8 cellular contexts compared by ENCODE assay signal in the genomic region with DNA sequence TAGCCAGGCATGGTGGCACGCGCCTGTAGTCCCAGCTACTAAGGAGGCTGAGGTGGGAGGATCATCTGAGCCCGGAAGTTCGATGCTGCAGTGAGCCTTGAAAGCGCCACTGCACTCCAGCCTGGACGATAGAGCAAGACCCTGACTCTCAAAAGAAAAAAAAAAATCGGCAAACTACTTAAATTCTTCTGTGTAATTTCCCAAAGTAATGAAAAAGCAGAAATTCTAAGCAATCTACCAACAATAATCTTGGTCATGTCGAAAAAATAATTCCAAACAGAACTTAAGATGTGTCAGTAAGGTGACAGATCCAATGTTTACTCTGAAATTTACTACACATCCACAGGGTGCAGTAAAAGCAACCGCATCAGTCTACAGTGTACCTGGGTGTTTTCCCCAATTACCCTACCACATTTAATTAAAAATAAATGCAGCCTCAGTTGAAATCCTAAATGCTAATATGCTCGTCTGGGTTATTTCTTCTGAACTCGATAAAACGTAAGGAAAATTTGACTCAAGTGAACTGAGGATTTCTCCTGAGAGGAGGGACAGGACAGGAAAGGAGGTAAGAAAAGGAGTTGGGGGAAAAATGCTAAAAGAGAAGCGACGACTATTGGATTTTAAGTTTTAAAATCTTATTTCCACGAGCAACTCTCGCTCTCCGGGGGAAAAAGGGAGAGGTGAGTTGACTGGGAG. TPM values are rescaled to one million over a fixed set of nuclear protein-coding genes. Genes with fewer than 3 reads are reported as not detected.
DNase-seq lines count a peak whose midpoint lies in the region; ATAC-seq and TF ChIP-seq lines count a peak whose summit lies in the region.

No MANE protein-coding gene starts in this region.

- no peak for ATAC-seq in activated B cell treated with CpG ODN at 0.5 μM for 24 hours (ENCODE audit: low read depth)
- no peak for ATAC-seq in foreskin keratinocyte

- H3K27ac Mint-ChIP-seq in activated B cell treated with CpG ODN at 0.5 μM for 24 hours, result peak overlapping the region; percentile 93

- peak overlapping the region; percentile 97 for H3K4me3 Mint-ChIP-seq in activated B cell treated with CpG ODN at 0.5 μM for 24 hours

- peaks cover 26% of the 10 kb centered on the region for H3K36me3 Mint-ChIP-seq in activated B cell treated with CpG ODN at 0.5 μM for 24 hours (ENCODE audit: low read depth)

- DNase-seq in NCI-H146 (lab: John Stamatoyannopoulos, UW) (peak; percentile 16), NCI-H146 treated with DMSO at 0.1 percent for 48 hours (lab: John Stamatoyannopoulos, UW; ENCODE audit: unreplicated experiment) (no peak), HL-60 (ENCODE audit: low read depth in 1 of 2, low spot score in 1 of 2) (peak in 1 of 2 experiments; percentile 48), activated B cell treated with CpG ODN at 0.5 μM for 24 hours (no peak), foreskin keratinocyte (peak in 1 of 2 donors; percentile 7), retina (peak; percentile 3), GDM1 (lab: John Stamatoyannopoulos, UW) (no peak)
- DNase-seq in effector CD8-positive, alpha-beta T cell (lab: John Stamatoyannopoulos, UW), result no peak

- intact Hi-C loops in activated B cell treated with CpG ODN at 0.5 μM for 24 hours (cut with micrococcal nuclease), result loop anchor here (1.0 to 10.0 kb wide), 4 partner anchors 44 to 1761 kb away; a partner anchor contains a TSS

- CTCF ChIA-PET in activated B cell treated with CpG ODN at 0.5 μM for 24 hours (lab: Charles Lee), result no interaction called here

- POLR2A ChIA-PET in activated B cell treated with CpG ODN at 0.5 μM for 24 hours (lab: Charles Lee), result interaction anchor here (0.9 to 1.7 kb wide), 2 partner anchors 44 to 49 kb away, joined by 7 to 9 read pairs; a partner anchor contains a TSS

- H3K27me3 ChIP-seq in HL-60 (ENCODE audit: insufficient read depth, poor library complexity, severe bottlenecking) (no peaks in the 10 kb centered on the region), foreskin keratinocyte (no peaks in the 10 kb centered on the region)

- no peaks in the 10 kb centered on the region for H3K4me1 ChIP-seq in foreskin keratinocyte

- H3K27ac ChIP-seq in HL-60 (replicated peaks) (peak overlapping the region; percentile 85), foreskin keratinocyte (peak overlapping the region; percentile 57)

- H3K9me3 Mint-ChIP-seq in activated B cell treated with CpG ODN at 0.5 μM for 24 hours, result no peaks in the 10 kb centered on the region

- peak overlapping the region; percentile 100 for H3K4me3 ChIP-seq in HL-60 (replicated peaks; ENCODE audit: insufficient read depth, low read length)

- TF ChIP-seq CTCF in HL-60 (IDR thresholded peaks at IDR 0.05; ENCODE audit: insufficient read depth, low read length) (no peak), activated B cell treated with CpG ODN at 0.5 μM for 24 hours (IDR thresholded peaks at IDR 0.05) (no peak), foreskin keratinocyte (conservative IDR thresholded peaks at IDR 0.05) (no peak)

- no peaks in the 10 kb centered on the region for H3K27me3 Mint-ChIP-seq in activated B cell treated with CpG ODN at 0.5 μM for 24 hours

- peaks cover 26% of the 10 kb centered on the region for H3K4me1 Mint-ChIP-seq in activated B cell treated with CpG ODN at 0.5 μM for 24 hours

RNA-seq across cellular contexts. Expression of a gene that starts 0.8 kb away (rescaled TPM):
- total RNA-seq in activated B cell treated with CpG ODN at 0.5 μM for 24 hours, result 114 and 119 TPM in 2 replicates
- 115 and 135 TPM in 2 replicates for total RNA-seq in foreskin keratinocyte
- 97.0 and 107 TPM in 2 replicates for polyA plus RNA-seq in foreskin keratinocyte

RNA-seq across cellular contexts. Expression of a gene that starts 44.1 kb away (rescaled TPM):
- total RNA-seq in activated B cell treated with CpG ODN at 0.5 μM for 24 hours, result 22.8 and 23.6 TPM in 2 replicates
- total RNA-seq in foreskin keratinocyte, result 23.9 and 24.4 TPM in 2 replicates
- polyA plus RNA-seq in foreskin keratinocyte, result 15.5 and 17.3 TPM in 2 replicates

RNA-seq across cellular contexts. Expression of a gene that starts 48.4 kb away (rescaled TPM):
- total RNA-seq in activated B cell treated with CpG ODN at 0.5 μM for 24 hours (39.8 and 41.9 TPM in 2 replicates), foreskin keratinocyte (88.2 and 94.3 TPM in 2 replicates)
- polyA plus RNA-seq in foreskin keratinocyte, result 34.1 and 44.0 TPM in 2 replicates

Comparison
In these comparisons a context has a peak if more than half of its experiments do, and no peak if none do; other contexts are left out.
1. DNase-seq: peak in NCI-H146 (single experiment) and retina (single experiment); none in NCI-H146 treated with DMSO at 0.1 percent for 48 hours (single experiment), activated B cell treated with CpG ODN at 0.5 μM for 24 hours (single experiment), effector CD8-positive, alpha-beta T cell (single experiment) and GDM1 (single experiment).